In the genomic region with DNA sequence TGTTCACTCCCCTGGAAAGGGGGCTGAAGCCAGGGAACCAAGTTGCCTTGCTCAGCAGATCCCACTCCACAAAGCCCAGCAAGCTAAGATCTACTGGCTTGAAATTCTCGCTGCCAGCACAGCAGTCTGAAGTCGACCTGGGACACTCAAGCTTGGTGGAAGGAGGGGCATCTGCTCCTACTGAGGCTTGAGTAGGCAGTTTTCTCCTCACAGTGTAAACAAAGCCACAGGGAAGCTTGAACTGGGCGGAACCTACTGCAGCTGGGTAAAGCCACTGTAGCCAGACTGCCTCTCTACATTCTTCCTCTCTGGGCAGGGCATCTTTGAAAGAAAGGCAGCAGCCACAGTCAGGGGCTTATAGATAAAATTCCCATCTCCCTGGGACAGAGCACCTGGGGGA, we compare ENCODE assay signal across 8 cellular contexts.
DNase-seq lines count a peak whose midpoint lies in the region; ATAC-seq and TF ChIP-seq lines count a peak whose summit lies in the region.
"Not testable (repeated sequence)": the region's sequence is repeated elsewhere in the genome, so short reads cannot be mapped to it uniquely, and the experiment has no call there.

No MANE protein-coding gene starts in this region.

- H3F3A ChIP-seq in neural progenitor cell (ENCODE audit: low read depth): not testable (repeated sequence)

- peak; percentile 68 to 84 for ATAC-seq in lower lobe of right lung

- not testable (repeated sequence) for H3K9ac ChIP-seq in NT2/D1 (ENCODE audit: insufficient read length, low read depth); neural progenitor cell

- not testable (repeated sequence) for H3K36me3 ChIP-seq in H7 (replicated peaks; ENCODE audit: control insufficient read depth, insufficient read depth, low read length); NT2/D1 (ENCODE audit: insufficient read depth, insufficient read length, low read length); lower lobe of right lung; neural progenitor cell

- H3K27ac ChIP-seq in lower lobe of right lung, neural progenitor cell: not testable (repeated sequence)

- H3K9me3 Mint-ChIP-seq in chondrocyte (ENCODE audit: low read depth) (peaks cover 34% of the 10 kb centered on the region), neural progenitor cell (peaks cover 64% of the 10 kb centered on the region)
- H3K9me3 Mint-ChIP-seq in endothelial cell (ENCODE audit: unreplicated experiment): not testable (repeated sequence)

- not testable (repeated sequence) for H3K9me3 ChIP-seq in NT2/D1 (ENCODE audit: insufficient read depth, low read length); neural progenitor cell (ENCODE audit: low read depth)
- H3K9me3 ChIP-seq in lower lobe of right lung: peaks cover 12% of the 10 kb centered on the region

- H3K4me2 ChIP-seq in neural progenitor cell: not testable (repeated sequence)

- H3K4me3 Mint-ChIP-seq in chondrocyte (ENCODE audit: unreplicated experiment); neural progenitor cell: not testable (repeated sequence)
- peak overlapping the region; percentile 51 for H3K4me3 Mint-ChIP-seq in endothelial cell (ENCODE audit: unreplicated experiment)

- not testable (repeated sequence) for H3K27me3 ChIP-seq in H7 (ENCODE audit: control insufficient read depth, insufficient read depth, low read length); NT2/D1 (ENCODE audit: insufficient read depth, insufficient read length); lower lobe of right lung (ENCODE audit: low read depth); neural progenitor cell

- peak overlapping the region; percentile 12 for H3K27ac Mint-ChIP-seq in chondrocyte (ENCODE audit: unreplicated experiment)
- not testable (repeated sequence) for H3K27ac Mint-ChIP-seq in endothelial cell (ENCODE audit: unreplicated experiment); neural progenitor cell

- H3K4me1 Mint-ChIP-seq in chondrocyte (ENCODE audit: low read depth); endothelial cell (ENCODE audit: unreplicated experiment); neural progenitor cell: not testable (repeated sequence)

- intact Hi-C loops in lower lobe of right lung (cut with DNase I): not testable (repeated sequence)

- H4K20me1 ChIP-seq in neural progenitor cell (ENCODE audit: low read depth): not testable (repeated sequence)

- TF ChIP-seq CTCF in chondrocyte (IDR thresholded peaks at IDR 0.05); endothelial cell (IDR thresholded peaks at IDR 0.05; ENCODE audit: unreplicated experiment); lower lobe of right lung (IDR thresholded peaks at IDR 0.05); neural progenitor cell (IDR thresholded peaks at IDR 0.05): not testable (repeated sequence)

- not testable (repeated sequence) for H3K27me3 Mint-ChIP-seq in chondrocyte (ENCODE audit: low read depth); endothelial cell (ENCODE audit: unreplicated experiment); neural progenitor cell (ENCODE audit: insufficient read depth, low read depth)

- H3K4me3 ChIP-seq in H7 (ENCODE audit: insufficient read depth, low read depth, low read length); NT2/D1 (ENCODE audit: insufficient read length, low read depth); lower lobe of right lung; neural progenitor cell: not testable (repeated sequence)

- not testable (repeated sequence) for H3K4me1 ChIP-seq in NT2/D1 (ENCODE audit: insufficient read depth, insufficient read length); lower lobe of right lung; neural progenitor cell

- H3K79me2 ChIP-seq in neural progenitor cell (ENCODE audit: low read depth): not testable (repeated sequence)

- DNase-seq in COR-L47 (lab: John Stamatoyannopoulos, UW) (peak; percentile 1), H7 (peak; percentile 4), NCI-H1417 (lab: John Stamatoyannopoulos, UW) (peak; percentile 19 to 66 (median 28)), NT2/D1 (ENCODE audit: low read depth, low spot score) (peak; percentile 39), lower lobe of right lung (peak; percentile 47), neural progenitor cell (ENCODE audit: low spot score) (peak; percentile 27)
- DNase-seq in chondrocyte (ENCODE audit: low spot score); endothelial cell (ENCODE audit: low spot score): not testable (repeated sequence)

- peak overlapping the region; percentile 7 for H2AFZ ChIP-seq in neural progenitor cell (replicated peaks)

- peaks cover 21% of the 10 kb centered on the region for H3K36me3 Mint-ChIP-seq in chondrocyte (ENCODE audit: low read depth)
- H3K36me3 Mint-ChIP-seq in endothelial cell (ENCODE audit: low read depth, unreplicated experiment): peaks cover 17% of the 10 kb centered on the region
- H3K36me3 Mint-ChIP-seq in neural progenitor cell: peaks cover 61% of the 10 kb centered on the region
